Comparison of ENCODE assay signal across 8 cellular contexts in genomic region chr22:48943567-48944432, GRCh38.
DNase-seq lines count a peak whose midpoint lies in the region; ATAC-seq and TF ChIP-seq lines count a peak whose summit lies in the region.

No MANE protein-coding gene starts in this region.

- H3K4me1 ChIP-seq in SK-N-SH (ENCODE audit: control insufficient read depth in 1 of 2, insufficient read depth in 2 of 2, low read depth in 1 of 2, low read length in 1 of 2) (peaks cover 0 to 3% of the 10 kb centered on the region in 2 experiments; a peak in 1 of 4 replicates), tibial artery (no peaks in the 10 kb centered on the region)

- H3K27ac ChIP-seq in SK-N-SH (ENCODE audit: low read depth in 2 of 2, low read length in 1 of 2): no peak overlapping the region; a peak in 1 of 4 replicates
- no peak overlapping the region for H3K27ac ChIP-seq in tibial artery

- WGBS in SK-N-SH (ENCODE audit: low lambda C conversion rate): 18% methylated on average over 20 of the region's 24 CpGs

- no peak overlapping the region for H3K9ac ChIP-seq in SK-N-SH

- H3K27me3 ChIP-seq in SK-N-SH (ENCODE audit: insufficient read depth) (no peaks in the 10 kb centered on the region; the same call in 1 of the 2 replicates), tibial artery (peaks cover 0 to 11% of the 10 kb centered on the region in 2 donors)

- peak; percentile 53 for DNase-seq in activated CD8-positive, alpha-beta memory T cell treated with anti-CD3 and anti-CD28 coated beads for 24 hours
- no peak for DNase-seq in activated CD8-positive, alpha-beta memory T cell treated with anti-CD3 and anti-CD28 coated beads, Interleukin-2, amount 50 U/mL, for 4 hours
- DNase-seq in SK-N-SH (peak; percentile 82), kidney tubule cell (ENCODE audit: low spot score) (peak; percentile 7), tibial artery (peak; percentile 11 to 60), DMS79 (lab: John Stamatoyannopoulos, UW) (no peak)

- CTCF ChIA-PET in SK-N-SH (lab: Yijun Ruan, JAX): interaction anchor here (0.6 to 1.6 kb wide), 23 partner anchors 9 to 689 kb away, joined by 3 to 18 read pairs (median 4); no protein-coding TSS in a partner anchor

- H4K20me1 ChIP-seq in SK-N-SH (ENCODE audit: insufficient read depth): no peaks in the 10 kb centered on the region

- peak; percentile 63 for TF ChIP-seq RAD21 in SK-N-SH (IDR thresholded peaks at IDR 0.05; ENCODE audit: low read length)

- H3F3A ChIP-seq in SK-N-SH (replicated peaks; ENCODE audit: insufficient read depth): no peaks in the 10 kb centered on the region

- ATAC-seq in GM18498 (IDR thresholded peaks at IDR 0.05; ENCODE audit: unreplicated experiment): no peak
- ATAC-seq in HG03175 (IDR thresholded peaks at IDR 0.05; ENCODE audit: unreplicated experiment): no peak

- no peak for TF ChIP-seq EP300 in SK-N-SH (IDR thresholded peaks at IDR 0.05; ENCODE audit: borderline replicate concordance in 1 of 2, low read depth in 1 of 2, low read length in 1 of 2)

- H3K4me2 ChIP-seq in SK-N-SH: no peak overlapping the region

- intact Hi-C loops in tibial artery (cut with DNase I; ENCODE audit: low total_unique reads): no loop called here

- peak; percentile 49 for TF ChIP-seq CTCF in SK-N-SH (IDR thresholded peaks at IDR 0.05)
- TF ChIP-seq CTCF in tibial artery (IDR thresholded peaks at IDR 0.05): peak; percentile 16 to 17

- H2AFZ ChIP-seq in SK-N-SH (ENCODE audit: low read depth): no peak overlapping the region

- H3K9me3 ChIP-seq in SK-N-SH (no peaks in the 10 kb centered on the region), tibial artery (no peaks in the 10 kb centered on the region)

- POLR2A ChIA-PET in SK-N-SH (lab: Yijun Ruan, JAX): no interaction called here

- no peak overlapping the region for H3K4me3 ChIP-seq in SK-N-SH (ENCODE audit: low read depth in 2 of 2, low read length in 1 of 2)
- no peak overlapping the region for H3K4me3 ChIP-seq in tibial artery

- no peaks in the 10 kb centered on the region for H3K79me2 ChIP-seq in SK-N-SH (ENCODE audit: insufficient read depth)

- H3K9me2 ChIP-seq in SK-N-SH: no peaks in the 10 kb centered on the region

- H3K36me3 ChIP-seq in SK-N-SH (replicated peaks in 1 of 2; ENCODE audit: control insufficient read depth in 1 of 2, insufficient read depth in 2 of 2, low read length in 1 of 2): no peaks in the 10 kb centered on the region
- H3K36me3 ChIP-seq in tibial artery: no peaks in the 10 kb centered on the region

TF ChIP-seq in SK-N-SH, 30 proteins besides CTCF, POLR2A, EP300 and RAD21:
- TF ChIP-seq RCOR1 (IDR thresholded peaks at IDR 0.05; ENCODE audit: low read length) (no peak), SMC3 (IDR thresholded peaks at IDR 0.05; ENCODE audit: low read depth, low read length) (peak; percentile 50)

Comparison
In these comparisons a context has a peak if more than half of its experiments do, and no peak if none do; other contexts are left out.
1. DNase-seq: peak in activated CD8-positive, alpha-beta memory T cell treated with anti-CD3 and anti-CD28 coated beads for 24 hours (single experiment), SK-N-SH (single experiment), kidney tubule cell (single experiment) and tibial artery (2 of 2); none in activated CD8-positive, alpha-beta memory T cell treated with anti-CD3 and anti-CD28 coated beads, Interleukin-2, amount 50 U/mL, for 4 hours (single experiment) and DMS79 (single experiment).